In genomic region chr12:13336216-13336615, GRCh38 we compare ENCODE assay signal across 20 cellular contexts.
"Had no signal": no experiment of that assay in that cellular context is flagged by ENCODE, and none has a peak within 500 bp of the region (broad histone marks: within the 10 kb centered on the region; RNA-seq: fewer than 3 reads in every experiment).

No MANE protein-coding gene starts in this region.

- H3K27me3 ChIP-seq: foreskin keratinocyte, gastroesophageal sphincter, left lung had no signal

- H3K9me3 ChIP-seq: left lung, lower lobe of right lung, mucosa of descending colon had no signal

- H3K27ac ChIP-seq: epithelial cell of prostate, foreskin keratinocyte, gastroesophageal sphincter, heart right ventricle, left lung, lower lobe of right lung had no signal

- H3K4me3 Mint-ChIP-seq: dendritic cell treated with granulocyte-macrophage colony-stimulating factor and Interleukin-4, amounts not matched to agents 40 ng/mL and 50 ng/mL, for 4 days; effector memory CD8-positive, alpha-beta T cell; endodermal cell; mesothelial cell of epicardium; naive B cell had no signal

- H3K4me1 Mint-ChIP-seq: endodermal cell, naive B cell had no signal

- H3K4me3 ChIP-seq: gastroesophageal sphincter, heart right ventricle, left lung, lower lobe of right lung, mucosa of descending colon had no signal

- DNase-seq: cortex of kidney; effector CD8-positive, alpha-beta T cell; effector memory CD8-positive, alpha-beta T cell; endodermal cell; erythroblast; foreskin keratinocyte; head of caudate nucleus; heart right ventricle; hippocampal formation; left cardiac atrium; left lung; left ventricle myocardium superior; lower lobe of right lung; mesenchymal stem cell; mucosa of descending colon; naive B cell had no signal

- H3K27ac Mint-ChIP-seq: dendritic cell treated with granulocyte-macrophage colony-stimulating factor and Interleukin-4, amounts not matched to agents 40 ng/mL and 50 ng/mL, for 4 days; effector memory CD8-positive, alpha-beta T cell; endodermal cell; mesothelial cell of epicardium; naive B cell had no signal

- H3K4me1 ChIP-seq: gastroesophageal sphincter, heart right ventricle, left lung, lower lobe of right lung had no signal

- H3K36me3 Mint-ChIP-seq: mesothelial cell of epicardium, naive B cell had no signal

- H3K9me3 Mint-ChIP-seq: dendritic cell treated with granulocyte-macrophage colony-stimulating factor and Interleukin-4, amounts not matched to agents 40 ng/mL and 50 ng/mL, for 4 days; effector memory CD8-positive, alpha-beta T cell had no signal

- H3K36me3 ChIP-seq: gastroesophageal sphincter, heart right ventricle, left lung, lower lobe of right lung had no signal
